ENCODE assay signal across 2 cellular contexts in genomic region chrX:40473460-40474204, GRCh38.
TF ChIP-seq lines count a peak whose summit lies in the region.

No MANE protein-coding gene starts in this region.

TF ChIP-seq in Ishikawa, 13 proteins besides CTCF, POLR2A, EP300 and RAD21:
- TF ChIP-seq REST (IDR thresholded peaks at IDR 0.05; ENCODE audit: low read depth) (no peak), TEAD4 (IDR thresholded peaks at IDR 0.05) (peak; percentile 46; the same call in 1 of the 2 replicates), YY1 (IDR thresholded peaks at IDR 0.05; ENCODE audit: low read depth) (0 out of 2 replicates have a peak, but pooled peaks have one; percentile 10)

TF ChIP-seq in GM12878, 131 proteins besides CTCF, POLR2A, EP300 and RAD21:
- TF ChIP-seq REST (IDR thresholded peaks at IDR 0.05; ENCODE audit: low read depth, low read length) (no peak), PML (IDR thresholded peaks at IDR 0.05; ENCODE audit: low read length) (no peak), CREM (IDR thresholded peaks at IDR 0.05; ENCODE audit: low read depth) (no peak), ZBED1 (IDR thresholded peaks at IDR 0.05; ENCODE audit: borderline replicate concordance) (no peak), CHD1 (IDR thresholded peaks at IDR 0.05; ENCODE audit: low read depth, low read length) (no peak), USF1 (IDR thresholded peaks at IDR 0.05; ENCODE audit: borderline replicate concordance, extremely low read length, insufficient read depth, low read depth, low read length) (no peak), RUNX3 (IDR thresholded peaks at IDR 0.05; ENCODE audit: low read length) (peak; percentile 46; the same call in 1 of the 2 replicates), CBX3 (IDR thresholded peaks at IDR 0.05; ENCODE audit: borderline replicate concordance, low read depth) (no peak), IRF4 (IDR thresholded peaks at IDR 0.05; ENCODE audit: low read depth, low read length) (no peak)
